Comparison of ENCODE assay signal across 8 cellular contexts in the genomic region with DNA sequence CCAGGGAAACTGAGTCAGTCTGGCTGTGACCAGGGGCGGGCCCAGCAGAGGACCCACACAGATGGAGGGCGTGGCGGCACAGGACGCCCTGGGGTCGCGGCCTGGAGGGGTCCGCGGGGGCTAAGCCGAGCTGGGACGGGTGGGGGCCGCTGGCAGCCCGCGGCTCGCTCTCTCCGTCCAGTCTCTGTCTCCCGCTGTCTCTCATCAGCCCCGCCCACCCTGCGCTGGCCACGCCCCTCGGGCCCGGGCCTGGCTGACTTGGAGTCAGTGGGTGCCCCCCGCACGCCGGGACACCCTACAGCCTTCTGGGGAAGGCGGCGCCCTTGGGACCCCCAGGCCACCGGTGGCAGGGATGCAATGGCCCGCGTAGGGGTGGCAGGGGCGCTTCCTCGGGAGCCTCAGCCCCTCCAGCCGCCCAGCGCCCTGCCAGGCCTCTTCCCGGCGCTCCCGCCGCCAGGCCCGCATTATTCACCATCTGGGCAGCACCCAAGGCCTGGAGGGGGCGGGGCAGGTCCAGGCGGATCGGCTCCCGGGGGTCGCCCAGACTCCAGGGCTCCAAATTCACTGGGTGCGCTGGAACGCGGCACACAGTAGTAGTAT. TPM values are rescaled to one million over a fixed set of nuclear protein-coding genes. Genes with fewer than 3 reads are reported as not detected.
DNase-seq lines count a peak whose midpoint lies in the region; ATAC-seq, FAIRE-seq and TF ChIP-seq lines count a peak whose summit lies in the region.

A gene (minus strand): TSS at position 186 of the 600 bp plus-strand sequence. CDS start 6,241 bp downstream, outside the sequence.

- ATAC-seq in WTC11: peak; percentile 53
- ATAC-seq in HepG2: peak; percentile 51
- no peak for ATAC-seq in GM18867 (IDR thresholded peaks at IDR 0.05; ENCODE audit: unreplicated experiment)
- ATAC-seq in HG02884 (IDR thresholded peaks at IDR 0.05; ENCODE audit: unreplicated experiment): no peak

- H3K36me3 Mint-ChIP-seq in WTC11: no peaks in the 10 kb centered on the region; the same call in 1 of the 2 replicates

- CTCF ChIA-PET in AG04449 (lab: Yijun Ruan, JAX) (interaction anchor here (1.9 kb wide), 1 partner anchor 20 kb away, joined by 7 read pairs; no protein-coding TSS in a partner anchor), WTC11 (lab: Charles Lee) (interaction anchor here (0.7 to 1.7 kb wide), 3 partner anchors 16 to 30 kb away, joined by 3 to 13 read pairs (median 7); no protein-coding TSS in a partner anchor), HepG2 (lab: Yijun Ruan, JAX; ENCODE audit: low intra/inter-chr PET ratio, low total read pairs) (no interaction called here)

- H3K4me1 ChIP-seq in GM23248 (ENCODE audit: insufficient read depth) (no peaks in the 10 kb centered on the region), HepG2 (ENCODE audit: insufficient read depth, low read length) (peaks cover 48% of the 10 kb centered on the region)

- peak within 1 kb of the TSS; percentile 79 for H3K9ac ChIP-seq in GM23248
- H3K9ac ChIP-seq in HepG2 (ENCODE audit: insufficient read depth, low read depth, low read length): peak within 1 kb of the TSS; percentile 29; the same call in 1 of the 2 replicates

- H3K27ac ChIP-seq in GM23248 (0 out of 2 replicates have a peak within 1 kb of the TSS, but pooled peaks have one; percentile 17), HepG2 (ENCODE audit: extremely low read length, insufficient read depth, low read length) (no peak within 1 kb of the TSS)

- no peaks in the 10 kb centered on the region for H4K20me1 ChIP-seq in GM23248 (ENCODE audit: insufficient read depth)
- no peaks in the 10 kb centered on the region for H4K20me1 ChIP-seq in HepG2 (ENCODE audit: insufficient read depth, low read length)

- H3F3A ChIP-seq in GM23248 (ENCODE audit: insufficient read depth): no peaks in the 10 kb centered on the region; the same call in 1 of the 2 replicates

- H3K9me3 ChIP-seq in GM23248 (ENCODE audit: low read depth): no peaks in the 10 kb centered on the region
- no peaks in the 10 kb centered on the region for H3K9me3 ChIP-seq in HepG2 (ENCODE audit: low read length)

- whole genome bisulfite sequencing in GM23248 (ENCODE audit: low coverage in 1 of 2, low lambda C conversion rate in 2 of 2, missing lambda C conversion rate in 2 of 2), 2 experiments: 0 to 3% methylated on average over 21 to 26 of the region's 46 CpGs
- WGBS in HepG2 (ENCODE audit: low lambda C conversion rate): no CpG with 5 or more reads among the region's 46 CpGs

- no peaks in the 10 kb centered on the region for H3K9me2 ChIP-seq in GM23248 (ENCODE audit: insufficient read depth)

- POLR2A ChIA-PET in AG04449 (lab: Yijun Ruan, JAX): interaction anchor here (1.5 kb wide), 1 partner anchor 14 kb away, joined by 5 read pairs; no protein-coding TSS in a partner anchor
- POLR2A ChIA-PET in WTC11 (lab: Charles Lee): interaction anchor here (0.5 kb wide), 1 partner anchor 1144 kb away, joined by 3 read pairs; no protein-coding TSS in a partner anchor
- POLR2A ChIA-PET in HepG2 (lab: Yijun Ruan, JAX): no interaction called here

- H3K79me2 ChIP-seq in GM23248 (ENCODE audit: insufficient read depth): no peaks in the 10 kb centered on the region
- no peaks in the 10 kb centered on the region for H3K79me2 ChIP-seq in HepG2 (ENCODE audit: insufficient read depth, low read length)

- H3K27ac Mint-ChIP-seq in WTC11: no peak within 1 kb of the TSS

- H3K4me3 ChIP-seq in AG04449 (ENCODE audit: low read depth, low read length) (peak within 1 kb of the TSS; percentile 72), GM23248 (peak within 1 kb of the TSS; percentile 70), HepG2 (replicated peaks in 1 of 3; ENCODE audit: insufficient read depth in 1 of 3, low read depth in 2 of 3, low read length in 3 of 3) (peak within 1 kb of the TSS; percentile 37 to 59 (median 49))

- no peak for TF ChIP-seq RAD21 in HepG2 (CRISPR knock-in tag; IDR thresholded peaks at IDR 0.05)

- H2AFZ ChIP-seq in GM23248 (peak within 1 kb of the TSS; percentile 80), HepG2 (ENCODE audit: low read length) (no peak within 1 kb of the TSS)

- no peak for TF ChIP-seq CTCF in AG04449 (IDR thresholded peaks at IDR 0.05; ENCODE audit: insufficient read depth, low read length, missing control alignments)
- no peak for TF ChIP-seq CTCF in WTC11 (IDR thresholded peaks at IDR 0.05)
- no peak for TF ChIP-seq CTCF in HepG2 (CRISPR knock-in tag; IDR thresholded peaks at IDR 0.05)

- DNase-seq in AG04449 (ENCODE audit: low read depth, low spot score) (no peak), GM23248 (peak; percentile 86), WTC11 (ENCODE audit: low spot score) (peak; percentile 77), dedifferentiated amniotic fluid mesenchymal stem cell (ENCODE audit: extremely low spot score) (peak; percentile 24), HepG2 (ENCODE audit: low spot score) (no peak)
- peak in 2 of 3 experiments; percentile 38 to 44 for DNase-seq in stimulated activated CD4-positive, alpha-beta T cell treated with anti-CD3 and anti-CD28 coated beads, TNF-alpha, amount 100 ng/mL, for 4 hours (ENCODE audit: low read depth in 3 of 3)

- no peak for TF ChIP-seq EP300 in HepG2 (IDR thresholded peaks at IDR 0.05; ENCODE audit: low read depth in 2 of 2, low read length in 2 of 2)
- TF ChIP-seq EP300 in HepG2 (CRISPR knock-in tag; IDR thresholded peaks at IDR 0.05; ENCODE audit: borderline replicate concordance): no peak

- in situ Hi-C loops in GM23248 (cut with MboI): loop anchor here (25.0 kb wide), 1 partner anchor 294 kb away; no protein-coding TSS in a partner anchor
- in situ Hi-C loops in HepG2 (cut with HindIII; ENCODE audit: extremely low pct_ligation_motif_present, low pct_unique_long_range_greater_than_20kb): no loop called here

- BruUV-seq in HepG2 (replicated peaks; lab: Mats Ljungman, UMichigan): no TSS peak

- H3K9me3 Mint-ChIP-seq in WTC11: no peaks in the 10 kb centered on the region

- peak within 1 kb of the TSS; percentile 68 for H3K4me3 Mint-ChIP-seq in WTC11

- H3K4me1 Mint-ChIP-seq in WTC11: peaks cover 11% of the 10 kb centered on the region

- intact Hi-C loops in HepG2 (cut with micrococcal nuclease; ENCODE audit: unreplicated experiment): no loop called here

- TF ChIP-seq POLR2A in HepG2 (IDR thresholded peaks at IDR 0.05; ENCODE audit: insufficient read depth in 1 of 2, low read depth in 2 of 2, low read length in 2 of 2): no peak

- H3K27me3 ChIP-seq in GM23248 (replicated peaks; ENCODE audit: insufficient read depth) (no peaks in the 10 kb centered on the region), HepG2 (ENCODE audit: control insufficient read depth in 1 of 2, insufficient read depth in 2 of 2, low read length in 2 of 2) (peaks cover 0 to 29% of the 10 kb centered on the region in 2 experiments; a peak in 2 of 5 replicates)

- H3K27me3 Mint-ChIP-seq in WTC11 (ENCODE audit: low read depth): no peaks in the 10 kb centered on the region

- no peak for FAIRE-seq in HepG2 (lab: Jason Lieb, UNC)

- H3K36me3 ChIP-seq in GM23248 (ENCODE audit: low read depth) (no peaks in the 10 kb centered on the region), HepG2 (replicated peaks in 1 of 2; ENCODE audit: control insufficient read depth in 1 of 2, insufficient read depth in 2 of 2, low read length in 2 of 2) (peaks cover 0 to 8% of the 10 kb centered on the region in 2 experiments; a peak in 2 of 5 replicates)

- H3K4me2 ChIP-seq in GM23248 (ENCODE audit: unreplicated experiment) (peak within 1 kb of the TSS; percentile 68), HepG2 (ENCODE audit: low read depth, low read length) (peak within 1 kb of the TSS; percentile 77)

TF ChIP-seq in HepG2, 621 proteins besides CTCF, POLR2A, EP300 and RAD21 (continues in another document):
- TF ChIP-seq, protein P1, sequence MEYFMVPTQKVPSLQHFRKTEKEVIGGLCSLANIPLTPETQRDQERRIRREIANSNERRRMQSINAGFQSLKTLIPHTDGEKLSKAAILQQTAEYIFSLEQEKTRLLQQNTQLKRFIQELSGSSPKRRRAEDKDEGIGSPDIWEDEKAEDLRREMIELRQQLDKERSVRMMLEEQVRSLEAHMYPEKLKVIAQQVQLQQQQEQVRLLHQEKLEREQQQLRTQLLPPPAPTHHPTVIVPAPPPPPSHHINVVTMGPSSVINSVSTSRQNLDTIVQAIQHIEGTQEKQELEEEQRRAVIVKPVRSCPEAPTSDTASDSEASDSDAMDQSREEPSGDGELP (IDR thresholded peaks at IDR 0.05; ENCODE audit: borderline replicate concordance, low read depth): no peak
- TF ChIP-seq MYNN (CRISPR knock-in tag; IDR thresholded peaks at IDR 0.05; ENCODE audit: low read depth) (no peak), GABPB1 (CRISPR knock-in tag; IDR thresholded peaks at IDR 0.05) (no peak), ZNF619 (CRISPR knock-in tag; IDR thresholded peaks at IDR 0.05) (no peak), ZNF329 (CRISPR knock-in tag; IDR thresholded peaks at IDR 0.05; ENCODE audit: low read depth) (no peak), NFKB2 (CRISPR knock-in tag; IDR thresholded peaks at IDR 0.05; ENCODE audit: borderline replicate concordance) (peak; percentile 21; the same call in 1 of the 2 replicates)

RNA-seq across cellular contexts. Expression of the gene that starts here (rescaled TPM):
- total RNA-seq in GM23248 (2014; rRNA removed; shearing (Covaris generic)): 0.76 TPM in 1 of 2 replicates, not detected in the other
- polyA plus RNA-seq in GM23248 (2016; fragmentation: Nextera tagmentation; extraction: Ambion mirVana) (1.9 and 2.6 TPM in 2 replicates), HepG2 (2011; rRNA removed) (0.05 and 0.09 TPM in 2 replicates)
- total RNA-seq in WTC11 (2021) (1.0 to 1.4 TPM (median 1.3 TPM) in 3 replicates), HepG2 (2016; rRNA removed; fragmentation: Illumina TruSeq; extraction: Trizol) (not detected in 2 replicates)
- total RNA-seq in HepG2 (2016; cell fraction: cytosol; rRNA removed; fragmentation: Illumina TruSeq; extraction: Trizol; ENCODE audit: low read depth): not detected in 2 replicates
- not detected in 2 replicates for total RNA-seq in HepG2 (2016; cell fraction: insoluble cytoplasmic fraction; rRNA removed; fragmentation: Illumina TruSeq; extraction: Trizol)
- total RNA-seq in HepG2 (2016; cell fraction: membrane; rRNA removed; fragmentation: Illumina TruSeq; extraction: Trizol): not detected in 2 replicates
- not detected in 2 replicates for total RNA-seq in HepG2 (2016; cell fraction: nucleus; rRNA removed; fragmentation: Illumina TruSeq; extraction: Trizol)
- 0.04 TPM in 2 replicates for polyA plus RNA-seq in HepG2 (2011; cell fraction: cytosol; rRNA removed)
- polyA plus RNA-seq in HepG2 (2011; cell fraction: nucleus; rRNA removed): 0.11 TPM in 1 of 2 replicates, not detected in the other
- not detected in 2 replicates for polyA plus RNA-seq in HepG2 (2012)
- not detected in 2 replicates for polyA plus RNA-seq in HepG2 (2016; cell fraction: cytosol; fragmentation: Illumina TruSeq; extraction: Trizol; ENCODE audit: low read depth)
- polyA plus RNA-seq in HepG2 (2016; cell fraction: insoluble cytoplasmic fraction; fragmentation: Illumina TruSeq; extraction: Trizol; ENCODE audit: low read depth): not detected in 2 replicates
- polyA plus RNA-seq in HepG2 (2016; cell fraction: membrane; fragmentation: Illumina TruSeq; extraction: Trizol; ENCODE audit: low read depth): not detected in 2 replicates
- polyA plus RNA-seq in HepG2 (2016; cell fraction: nucleus; fragmentation: Illumina TruSeq; extraction: Trizol; ENCODE audit: insufficient read depth, low read depth): not detected in 2 replicates
- 0.20 and 1.3 TPM in 2 replicates for polyA minus RNA-seq in HepG2 (2011; rRNA and poly(A)+ RNA removed; ENCODE audit: low replicate concordance)
- not detected in 2 replicates for polyA minus RNA-seq in HepG2 (2011; cell fraction: cytosol; rRNA and poly(A)+ RNA removed)
- polyA minus RNA-seq in HepG2 (2011; cell fraction: nucleus; rRNA and poly(A)+ RNA removed): not detected in 2 replicates

Comparison
In these comparisons a context has a peak if more than half of its experiments do, and no peak if none do; other contexts are left out.
1. DNase-seq: peak in GM23248 (single experiment), WTC11 (single experiment), dedifferentiated amniotic fluid mesenchymal stem cell (single experiment) and stimulated activated CD4-positive, alpha-beta T cell treated with anti-CD3 and anti-CD28 coated beads, TNF-alpha, amount 100 ng/mL, for 4 hours (2 of 3); none in AG04449 (single experiment) and HepG2 (single experiment).
2. ATAC-seq: peak in WTC11 (single experiment) and HepG2 (single experiment); none in GM18867 (single experiment) and HG02884 (single experiment).
3. Peak in every context shown above with its lines, with median percentiles within 50 percentile points of each other: H3K4me3 ChIP-seq.